10 cellular contexts compared by ENCODE assay signal in genomic region chr18:42582266-42582665, GRCh38.
"Had no signal": no experiment of that assay in that cellular context is flagged by ENCODE, and none has a peak within 500 bp of the region (broad histone marks: within the 10 kb centered on the region; RNA-seq: fewer than 3 reads in every experiment).

No MANE protein-coding gene starts in this region.

- H3K4me3 ChIP-seq: GM23248, HAP-1 had no signal

- DNase-seq: GM23248, GOT3, H7, HFFc6, IMR-90, KBM-7 had no signal

- ATAC-seq: HCT116 had no signal

- H3K9ac ChIP-seq: GM23248, KMS-11 had no signal

- H3K36me3 ChIP-seq: HAP-1 had no signal

- H3K9me3 ChIP-seq: HAP-1 had no signal

- H3K4me2 ChIP-seq: KMS-11 had no signal

- H2AFZ ChIP-seq: GM23248 had no signal

- H3K4me3 Mint-ChIP-seq: HFFc6 had no signal

- H3K27ac ChIP-seq: GM23248, HL-60, KMS-11 had no signal

- H3K27ac Mint-ChIP-seq: HFFc6 had no signal
